31 cellular contexts compared by ENCODE assay signal in the genomic region with DNA sequence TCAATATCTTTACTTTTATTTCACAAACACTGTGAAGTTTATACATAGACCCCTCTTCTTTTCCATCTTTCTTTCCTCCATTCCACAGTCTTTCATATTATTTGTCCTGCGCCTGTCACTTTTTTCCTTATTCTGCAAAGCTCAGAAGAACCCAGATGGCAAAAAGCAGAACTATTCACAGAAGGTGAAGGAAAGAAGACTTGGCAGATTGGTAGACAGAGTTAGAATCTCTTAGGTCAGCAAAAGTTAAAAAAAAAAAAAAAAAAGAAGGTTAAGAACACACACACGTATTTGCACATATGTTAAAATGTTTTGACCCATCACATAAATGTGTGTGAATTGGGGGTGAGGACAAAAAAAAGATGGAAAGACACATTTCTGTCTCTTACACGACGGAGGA. TPM values are rescaled to one million over a fixed set of nuclear protein-coding genes. Genes with fewer than 3 reads are reported as not detected.
"Had no signal": no experiment of that assay in that cellular context is flagged by ENCODE, and none has a peak within 500 bp of the region (broad histone marks: within the 10 kb centered on the region; RNA-seq: fewer than 3 reads in every experiment).

No MANE protein-coding gene starts in this region.

- DNase-seq: activated CD4-positive, alpha-beta memory T cell treated with anti-CD3 and anti-CD28 coated beads, Interleukin-2, amount 10 ng/mL, durations not matched to agents 7 days and 5 days; activated CD4-positive, alpha-beta T cell treated with anti-CD3 and anti-CD28 coated beads for 1 hour; activated CD4-positive, alpha-beta T cell treated with anti-CD3 and anti-CD28 coated beads for 4 hours; activated CD4-positive, alpha-beta T cell treated with anti-CD3 and anti-CD28 coated beads, Interleukin-2, amount 10 ng/mL, durations not matched to agents 7 days and 5 days; activated CD4-positive, alpha-beta T cell treated with anti-CD3 and anti-CD28 coated beads, Interleukin-2, amount 50 U/mL, for 4 hours; activated CD8-positive, alpha-beta memory T cell treated with anti-CD3 and anti-CD28 coated beads, Interleukin-2, amount 50 U/mL, for 48 hours; activated gamma-delta T cell; activated naive CD4-positive, alpha-beta T cell; activated naive CD4-positive, alpha-beta T cell treated with anti-CD3 and anti-CD28 coated beads, Interleukin-2, amount 10 ng/mL, durations not matched to agents 7 days and 5 days; activated naive CD8-positive, alpha-beta T cell treated with anti-CD3 and anti-CD28 coated beads, Interleukin-2, amount 10 ng/mL, durations not matched to agents 7 days and 5 days; activated T-cell treated with anti-CD3 and anti-CD28 coated beads for 4 hours; activated T-cell treated with anti-CD3 and anti-CD28 coated beads, Interleukin-2, amount 50 U/mL, for 24 hours; activated T-cell treated with anti-CD3 and anti-CD28 coated beads, Interleukin-2, amount 50 U/mL, for 72 hours; central memory CD4-positive, alpha-beta T cell; cerebellar nuclear complex; colonic mucosa; effector CD8-positive, alpha-beta T cell; esophagus squamous epithelium; foreskin melanocyte; T-helper 17 cell; T1000 had no signal

- ATAC-seq: activated naive CD4-positive, alpha-beta T cell treated with anti-CD3 and anti-CD28 coated beads, Interleukin-2, amount 50 U/mL, for 72 hours; activated T-cell treated with anti-CD3 and anti-CD28 coated beads, Interleukin-2, amount 50 U/mL, for 72 hours; gastroesophageal sphincter; T-helper 17 cell; WTC11 had no signal

- H3K4me3 ChIP-seq: ascending aorta, breast epithelium, cardiac muscle cell, colonic mucosa, esophagus squamous epithelium, gastroesophageal sphincter had no signal

- H3K36me3 ChIP-seq: ascending aorta, breast epithelium, cardiac muscle cell, colonic mucosa, esophagus squamous epithelium, gastroesophageal sphincter had no signal

- H3K27me3 ChIP-seq: ascending aorta, breast epithelium, colonic mucosa, esophagus squamous epithelium, gastroesophageal sphincter had no signal

- H3K4me1 ChIP-seq: ascending aorta, breast epithelium, esophagus squamous epithelium, gastroesophageal sphincter had no signal

- H3K9me3 ChIP-seq: ascending aorta, breast epithelium, colonic mucosa, esophagus squamous epithelium, gastroesophageal sphincter had no signal

- H3K27ac ChIP-seq: ascending aorta, breast epithelium, cardiac muscle cell, colonic mucosa, epithelial cell of prostate, esophagus squamous epithelium, gastroesophageal sphincter had no signal

- FAIRE-seq: endometrium, endothelial cell of umbilical vein had no signal

RNA-seq across cellular contexts. Expression of a gene that starts 50.3 kb away (rescaled TPM):
- total RNA-seq: activated CD4-positive, alpha-beta memory T cell treated with anti-CD3 and anti-CD28 coated beads, Interleukin-2, amount 10 ng/mL, durations not matched to agents 7 days and 5 days; activated CD4-positive, alpha-beta T cell treated with anti-CD3 and anti-CD28 coated beads, Interleukin-2, amount 10 ng/mL, durations not matched to agents 7 days and 5 days; activated naive CD4-positive, alpha-beta T cell treated with anti-CD3 and anti-CD28 coated beads, Interleukin-2, amount 50 U/mL, for 72 hours; activated naive CD8-positive, alpha-beta T cell treated with anti-CD3 and anti-CD28 coated beads, Interleukin-2, amount 10 ng/mL, durations not matched to agents 7 days and 5 days; dermis microvascular lymphatic vessel endothelial cell; endothelial cell of umbilical vein; T-helper 17 cell had no signal
